ENCODE assay signal across 10 cellular contexts in genomic region chr7:21887353-21887752, GRCh38.
"Had no signal": no experiment of that assay in that cellular context is flagged by ENCODE, and none has a peak within 500 bp of the region (broad histone marks: within the 10 kb centered on the region; RNA-seq: fewer than 3 reads in every experiment).

No MANE protein-coding gene starts in this region.

- H3K9me3 ChIP-seq: HAP-1 had no signal

- H3K27ac ChIP-seq: GM23248 had no signal

- ATAC-seq: HCT116, K562 had no signal

- H3K36me3 ChIP-seq: HAP-1 had no signal

- DNase-seq: GM23248, GOT3, H7, HFFc6, IMR-90, KG1 had no signal

- FAIRE-seq: HTR-8/SVneo, K562 had no signal

- H3K4me3 ChIP-seq: GM23248, HAP-1, K562 had no signal
